ENCODE assay signal across 9 cellular contexts in the genomic region with DNA sequence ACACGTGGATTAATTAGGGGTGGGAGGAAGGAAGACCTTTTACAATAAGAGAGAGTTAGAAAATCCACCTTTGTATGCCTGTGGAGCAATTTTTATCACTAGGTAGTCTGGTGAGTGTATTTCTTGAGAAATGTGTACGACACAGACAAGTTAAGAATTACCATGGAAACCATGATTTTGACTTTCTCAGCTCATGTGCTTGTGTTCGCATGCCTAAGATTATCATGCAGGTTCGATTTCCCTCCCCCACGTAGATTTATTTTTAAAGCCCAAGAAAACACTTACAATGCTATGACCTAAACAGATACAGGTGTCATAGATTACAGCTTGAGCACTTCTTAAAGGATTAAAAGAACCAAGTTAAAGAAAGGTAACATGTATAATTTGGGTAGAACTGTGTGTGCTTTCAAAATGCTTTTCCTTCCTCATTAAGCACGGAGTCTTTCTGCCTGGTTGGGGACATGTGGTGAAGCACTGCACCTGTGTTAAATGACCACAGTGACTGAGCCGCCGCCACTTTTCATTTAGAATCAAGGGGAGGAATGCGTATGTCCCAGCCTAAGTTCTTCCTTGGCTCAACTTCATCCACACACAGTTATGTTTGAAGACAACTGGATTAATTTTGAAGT. TPM values are rescaled to one million over a fixed set of nuclear protein-coding genes. Genes with fewer than 3 reads are reported as not detected.
A peak's percentile ranks its signal among the peaks of the same experiment; 100 is the strongest.
DNase-seq lines count a peak whose midpoint lies in the region; ATAC-seq, FAIRE-seq and TF ChIP-seq lines count a peak whose summit lies in the region.
"Had no signal": no experiment of that assay in that cellular context is flagged by ENCODE, and none has a peak within 500 bp of the region (broad histone marks: within the 10 kb centered on the region; RNA-seq: fewer than 3 reads in every experiment).

No MANE protein-coding gene starts in this region.

- TF ChIP-seq CTCF in esophagus muscularis mucosa (IDR thresholded peaks at IDR 0.05), result no peak

- no peak overlapping the region for H3K9ac ChIP-seq in mucosa of rectum (ENCODE audit: low read depth in 1 of 2, low read length in 2 of 2)

- H3K27me3 ChIP-seq in mucosa of rectum (ENCODE audit: control insufficient read depth in 2 of 2, insufficient read depth in 2 of 2, low read length in 2 of 2), result no peaks in the 10 kb centered on the region
- no peaks in the 10 kb centered on the region for H3K27me3 ChIP-seq in esophagus muscularis mucosa

- H3K4me3 ChIP-seq in mucosa of rectum (ENCODE audit: low read length in 2 of 2), result peak overlapping the region in 1 of 2 donors; percentile 9
- H3K4me3 ChIP-seq in esophagus muscularis mucosa, result no peak overlapping the region

- intact Hi-C loops in esophagus muscularis mucosa (cut with DNase I), result no loop called here

- TF ChIP-seq EP300 in esophagus muscularis mucosa (IDR thresholded peaks at IDR 0.05), result no peak

- WGBS in esophagus muscularis mucosa, result 66% methylated on average over 9 of the region's 9 CpGs

- peak; percentile 93 for FAIRE-seq in GM18507 (lab: Jason Lieb, UNC)

- ATAC-seq in GM21737 (IDR thresholded peaks at IDR 0.05; ENCODE audit: unreplicated experiment), result peak; percentile 35
- no peak for ATAC-seq in GM18858 (IDR thresholded peaks at IDR 0.05; ENCODE audit: unreplicated experiment)
- ATAC-seq in SK-N-SH treated with all-trans-retinoic acid at 6 μM for 48 hours, result no peak

- H3K27ac ChIP-seq in mucosa of rectum (ENCODE audit: low read depth in 2 of 2, low read length in 2 of 2), result peak overlapping the region; percentile 45 to 76
- H3K27ac ChIP-seq in esophagus muscularis mucosa (replicated peaks in 1 of 4), result no peak overlapping the region

- H3K9me3 ChIP-seq in mucosa of rectum (ENCODE audit: control insufficient read depth in 2 of 2, low read length in 2 of 2) (no peaks in the 10 kb centered on the region), esophagus muscularis mucosa (no peaks in the 10 kb centered on the region)

- TF ChIP-seq POLR2A in esophagus muscularis mucosa (IDR thresholded peaks at IDR 0.05; ENCODE audit: low read depth), result no peak

- H3K36me3 ChIP-seq in mucosa of rectum (ENCODE audit: control insufficient read depth in 2 of 2, insufficient read depth in 2 of 2, low read length in 2 of 2), result peaks cover 3 to 24% of the 10 kb centered on the region in 2 donors
- H3K36me3 ChIP-seq in esophagus muscularis mucosa, result peaks cover 5 to 40% (median 22%) of the 10 kb centered on the region in 4 donors

- DNase-seq in GM18507 (ENCODE audit: extremely low spot score, insufficient read length, low read depth) (no peak), MV-4-11 (lab: John Stamatoyannopoulos, UW) (peak; percentile 23), esophagus muscularis mucosa (ENCODE audit: extremely low spot score) (no peak)
- no peak for DNase-seq in activated CD4-positive, alpha-beta T cell treated with anti-CD3 and anti-CD28 coated beads, Interleukin-2, amount 50 U/mL, for 4 hours
- DNase-seq: activated gamma-delta T cell treated with Interleukin-2 at 50 U/mL for 16 hours had no signal

- H3K4me1 ChIP-seq in mucosa of rectum (ENCODE audit: control insufficient read depth in 2 of 2, insufficient read depth in 2 of 2, low read length in 2 of 2) (peaks cover 5 to 10% of the 10 kb centered on the region in 2 donors), esophagus muscularis mucosa (peaks cover 42 to 68% (median 64%) of the 10 kb centered on the region in 4 donors)

TF ChIP-seq in SK-N-SH treated with all-trans-retinoic acid at 6 μM for 48 hours, 23 proteins besides CTCF, POLR2A, EP300 and RAD21:
- TF ChIP-seq PPARA (CRISPR knock-in tag; IDR thresholded peaks at IDR 0.05; ENCODE audit: borderline replicate concordance) (no peak), ZC3H10 (CRISPR knock-in tag; IDR thresholded peaks at IDR 0.05) (no peak), ZNF70 (CRISPR knock-in tag; IDR thresholded peaks at IDR 0.05) (no peak), ISL1 (CRISPR knock-in tag; IDR thresholded peaks at IDR 0.05) (no peak), ARNTL (CRISPR knock-in tag; IDR thresholded peaks at IDR 0.05; ENCODE audit: borderline replicate concordance, low read depth) (no peak), TCF4 (CRISPR knock-in tag; IDR thresholded peaks at IDR 0.05; ENCODE audit: borderline replicate concordance) (no peak), ZNF565 (CRISPR knock-in tag; conservative IDR thresholded peaks at IDR 0.05; ENCODE audit: low read depth) (no peak), SNAI2 (CRISPR knock-in tag; IDR thresholded peaks at IDR 0.05) (no peak), ZFP3 (CRISPR knock-in tag; IDR thresholded peaks at IDR 0.05) (no peak), ZFP30 (CRISPR knock-in tag; IDR thresholded peaks at IDR 0.05) (no peak)
- TF ChIP-seq, protein P1, sequence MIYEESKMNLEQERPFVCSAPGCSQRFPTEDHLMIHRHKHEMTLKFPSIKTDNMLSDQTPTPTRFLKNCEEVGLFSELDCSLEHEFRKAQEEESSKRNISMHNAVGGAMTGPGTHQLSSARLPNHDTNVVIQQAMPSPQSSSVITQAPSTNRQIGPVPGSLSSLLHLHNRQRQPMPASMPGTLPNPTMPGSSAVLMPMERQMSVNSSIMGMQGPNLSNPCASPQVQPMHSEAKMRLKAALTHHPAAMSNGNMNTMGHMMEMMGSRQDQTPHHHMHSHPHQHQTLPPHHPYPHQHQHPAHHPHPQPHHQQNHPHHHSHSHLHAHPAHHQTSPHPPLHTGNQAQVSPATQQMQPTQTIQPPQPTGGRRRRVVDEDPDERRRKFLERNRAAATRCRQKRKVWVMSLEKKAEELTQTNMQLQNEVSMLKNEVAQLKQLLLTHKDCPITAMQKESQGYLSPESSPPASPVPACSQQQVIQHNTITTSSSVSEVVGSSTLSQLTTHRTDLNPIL (CRISPR knock-in tag; IDR thresholded peaks at IDR 0.05; ENCODE audit: low read depth), result no peak
- TF ChIP-seq, protein P2, sequence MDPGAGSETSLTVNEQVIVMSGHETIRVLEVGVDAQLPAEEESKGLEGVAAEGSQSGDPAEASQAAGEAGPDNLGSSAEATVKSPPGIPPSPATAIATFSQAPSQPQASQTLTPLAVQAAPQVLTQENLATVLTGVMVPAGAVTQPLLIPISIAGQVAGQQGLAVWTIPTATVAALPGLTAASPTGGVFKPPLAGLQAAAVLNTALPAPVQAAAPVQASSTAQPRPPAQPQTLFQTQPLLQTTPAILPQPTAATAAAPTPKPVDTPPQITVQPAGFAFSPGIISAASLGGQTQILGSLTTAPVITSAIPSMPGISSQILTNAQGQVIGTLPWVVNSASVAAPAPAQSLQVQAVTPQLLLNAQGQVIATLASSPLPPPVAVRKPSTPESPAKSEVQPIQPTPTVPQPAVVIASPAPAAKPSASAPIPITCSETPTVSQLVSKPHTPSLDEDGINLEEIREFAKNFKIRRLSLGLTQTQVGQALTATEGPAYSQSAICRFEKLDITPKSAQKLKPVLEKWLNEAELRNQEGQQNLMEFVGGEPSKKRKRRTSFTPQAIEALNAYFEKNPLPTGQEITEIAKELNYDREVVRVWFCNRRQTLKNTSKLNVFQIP (CRISPR knock-in tag; IDR thresholded peaks at IDR 0.05; ENCODE audit: borderline replicate concordance, low read depth), result no peak
- TF ChIP-seq, protein P3, sequence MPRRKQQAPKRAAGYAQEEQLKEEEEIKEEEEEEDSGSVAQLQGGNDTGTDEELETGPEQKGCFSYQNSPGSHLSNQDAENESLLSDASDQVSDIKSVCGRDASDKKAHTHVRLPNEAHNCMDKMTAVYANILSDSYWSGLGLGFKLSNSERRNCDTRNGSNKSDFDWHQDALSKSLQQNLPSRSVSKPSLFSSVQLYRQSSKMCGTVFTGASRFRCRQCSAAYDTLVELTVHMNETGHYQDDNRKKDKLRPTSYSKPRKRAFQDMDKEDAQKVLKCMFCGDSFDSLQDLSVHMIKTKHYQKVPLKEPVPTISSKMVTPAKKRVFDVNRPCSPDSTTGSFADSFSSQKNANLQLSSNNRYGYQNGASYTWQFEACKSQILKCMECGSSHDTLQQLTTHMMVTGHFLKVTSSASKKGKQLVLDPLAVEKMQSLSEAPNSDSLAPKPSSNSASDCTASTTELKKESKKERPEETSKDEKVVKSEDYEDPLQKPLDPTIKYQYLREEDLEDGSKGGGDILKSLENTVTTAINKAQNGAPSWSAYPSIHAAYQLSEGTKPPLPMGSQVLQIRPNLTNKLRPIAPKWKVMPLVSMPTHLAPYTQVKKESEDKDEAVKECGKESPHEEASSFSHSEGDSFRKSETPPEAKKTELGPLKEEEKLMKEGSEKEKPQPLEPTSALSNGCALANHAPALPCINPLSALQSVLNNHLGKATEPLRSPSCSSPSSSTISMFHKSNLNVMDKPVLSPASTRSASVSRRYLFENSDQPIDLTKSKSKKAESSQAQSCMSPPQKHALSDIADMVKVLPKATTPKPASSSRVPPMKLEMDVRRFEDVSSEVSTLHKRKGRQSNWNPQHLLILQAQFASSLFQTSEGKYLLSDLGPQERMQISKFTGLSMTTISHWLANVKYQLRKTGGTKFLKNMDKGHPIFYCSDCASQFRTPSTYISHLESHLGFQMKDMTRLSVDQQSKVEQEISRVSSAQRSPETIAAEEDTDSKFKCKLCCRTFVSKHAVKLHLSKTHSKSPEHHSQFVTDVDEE (CRISPR knock-in tag; IDR thresholded peaks at IDR 0.05), result no peak
TF ChIP-seq in SK-N-SH treated with all-trans-retinoic acid at 6 μM for 48 hours: peak in this region for 0.

RNA-seq across cellular contexts. Expression of a gene that starts 16.6 kb away (rescaled TPM):
- total RNA-seq in esophagus muscularis mucosa, result 10 to 100 TPM; 12.1 to 18.1 (median 14.3) TPM

Comparison
In these comparisons a context has a peak if more than half of its experiments do, and no peak if none do; other contexts are left out.
1. H3K27ac ChIP-seq: peak in mucosa of rectum (2 of 2); none in esophagus muscularis mucosa (0 of 4).